Comparison of ENCODE assay signal across 1 cellular context in genomic region chr7:54788664-54789063, GRCh38.
A peak's percentile ranks its signal among the peaks of the same experiment; 100 is the strongest.
TF ChIP-seq lines count a peak whose summit lies in the region.

No MANE protein-coding gene starts in this region.

TF ChIP-seq in HEK293, 187 proteins besides CTCF, POLR2A, EP300 and RAD21 (continued from another document and continues in another):
- TF ChIP-seq HIC1 (tag by site-specific recombination; IDR thresholded peaks at IDR 0.05) (no peak), ATF2 (tag by site-specific recombination; IDR thresholded peaks at IDR 0.05; ENCODE audit: low read depth) (no peak), ZNF404 (tag by site-specific recombination; IDR thresholded peaks at IDR 0.05) (no peak), PRDM4 (tag by site-specific recombination; IDR thresholded peaks at IDR 0.05) (no peak), ZNF19 (tag by site-specific recombination; IDR thresholded peaks at IDR 0.05; ENCODE audit: low read depth) (no peak), ZNF398 (tag by site-specific recombination; IDR thresholded peaks at IDR 0.05) (no peak), SALL2 (tag by site-specific recombination; IDR thresholded peaks at IDR 0.05; ENCODE audit: borderline replicate concordance) (no peak), ZNF239 (tag by site-specific recombination; IDR thresholded peaks at IDR 0.05) (no peak), ZBTB17 (tag by site-specific recombination; IDR thresholded peaks at IDR 0.05) (peak; percentile 80), GFI1B (tag by site-specific recombination; IDR thresholded peaks at IDR 0.05) (no peak), ZEB2 (tag by site-specific recombination; IDR thresholded peaks at IDR 0.05) (0 out of 2 replicates have a peak, but pooled peaks have one; percentile 31), ZNF488 (tag by site-specific recombination; IDR thresholded peaks at IDR 0.05) (no peak), SP2 (tag by site-specific recombination; IDR thresholded peaks at IDR 0.05) (no peak), ZNF610 (tag by site-specific recombination; IDR thresholded peaks at IDR 0.05; ENCODE audit: borderline replicate concordance) (no peak), HOXD13 (CRISPR knock-in tag; IDR thresholded peaks at IDR 0.05; ENCODE audit: borderline replicate concordance) (no peak), ZBTB26 (tag by site-specific recombination; optimal IDR thresholded peaks at IDR 0.05) (no peak), ZNF248 (tag by site-specific recombination; IDR thresholded peaks at IDR 0.05) (no peak), ZNF449 (tag by site-specific recombination; IDR thresholded peaks at IDR 0.05) (no peak), ZNF114 (tag by site-specific recombination; IDR thresholded peaks at IDR 0.05) (no peak), ZNF704 (tag by site-specific recombination; IDR thresholded peaks at IDR 0.05) (no peak), ZNF155 (tag by site-specific recombination; IDR thresholded peaks at IDR 0.05) (no peak), ELK4 (IDR thresholded peaks at IDR 0.05; ENCODE audit: borderline replicate concordance, low read depth, low read length) (no peak), ZNF274 (IDR thresholded peaks at IDR 0.05; ENCODE audit: low read length) (no peak), ZNF274 (tag by site-specific recombination; IDR thresholded peaks at IDR 0.05; ENCODE audit: borderline replicate concordance) (no peak), ZNF777 (tag by site-specific recombination; IDR thresholded peaks at IDR 0.05; ENCODE audit: borderline replicate concordance) (no peak), ZBTB49 (tag by site-specific recombination; IDR thresholded peaks at IDR 0.05; ENCODE audit: low read depth) (no peak), PRDM10 (tag by site-specific recombination; IDR thresholded peaks at IDR 0.05) (no peak), ZBTB48 (tag by site-specific recombination; IDR thresholded peaks at IDR 0.05) (no peak), MYNN (tag by site-specific recombination; IDR thresholded peaks at IDR 0.05; ENCODE audit: borderline replicate concordance) (no peak), ZNF433 (tag by site-specific recombination; IDR thresholded peaks at IDR 0.05; ENCODE audit: low read depth) (no peak), ZSCAN23 (tag by site-specific recombination; IDR thresholded peaks at IDR 0.05) (no peak), ZNF558 (tag by site-specific recombination; IDR thresholded peaks at IDR 0.05) (no peak), GLIS1 (tag by site-specific recombination; IDR thresholded peaks at IDR 0.05) (no peak), ZBTB20 (tag by site-specific recombination; IDR thresholded peaks at IDR 0.05) (no peak), KLF16 (tag by site-specific recombination; IDR thresholded peaks at IDR 0.05) (no peak), KLF10 (tag by site-specific recombination; IDR thresholded peaks at IDR 0.05) (no peak), ZBTB1 (tag by site-specific recombination; IDR thresholded peaks at IDR 0.05) (no peak), ZNF791 (tag by site-specific recombination; IDR thresholded peaks at IDR 0.05) (no peak), ZNF837 (tag by site-specific recombination; IDR thresholded peaks at IDR 0.05) (no peak), ZNF350 (tag by site-specific recombination; IDR thresholded peaks at IDR 0.05) (no peak), ZNF335 (tag by site-specific recombination; conservative IDR thresholded peaks at IDR 0.05) (peak; percentile 49), ZNF555 (tag by site-specific recombination; conservative IDR thresholded peaks at IDR 0.05) (no peak), ZNF561 (tag by site-specific recombination; IDR thresholded peaks at IDR 0.05; ENCODE audit: borderline replicate concordance) (no peak)
